ENCODE assay signal across 1 cellular context in the genomic region with DNA sequence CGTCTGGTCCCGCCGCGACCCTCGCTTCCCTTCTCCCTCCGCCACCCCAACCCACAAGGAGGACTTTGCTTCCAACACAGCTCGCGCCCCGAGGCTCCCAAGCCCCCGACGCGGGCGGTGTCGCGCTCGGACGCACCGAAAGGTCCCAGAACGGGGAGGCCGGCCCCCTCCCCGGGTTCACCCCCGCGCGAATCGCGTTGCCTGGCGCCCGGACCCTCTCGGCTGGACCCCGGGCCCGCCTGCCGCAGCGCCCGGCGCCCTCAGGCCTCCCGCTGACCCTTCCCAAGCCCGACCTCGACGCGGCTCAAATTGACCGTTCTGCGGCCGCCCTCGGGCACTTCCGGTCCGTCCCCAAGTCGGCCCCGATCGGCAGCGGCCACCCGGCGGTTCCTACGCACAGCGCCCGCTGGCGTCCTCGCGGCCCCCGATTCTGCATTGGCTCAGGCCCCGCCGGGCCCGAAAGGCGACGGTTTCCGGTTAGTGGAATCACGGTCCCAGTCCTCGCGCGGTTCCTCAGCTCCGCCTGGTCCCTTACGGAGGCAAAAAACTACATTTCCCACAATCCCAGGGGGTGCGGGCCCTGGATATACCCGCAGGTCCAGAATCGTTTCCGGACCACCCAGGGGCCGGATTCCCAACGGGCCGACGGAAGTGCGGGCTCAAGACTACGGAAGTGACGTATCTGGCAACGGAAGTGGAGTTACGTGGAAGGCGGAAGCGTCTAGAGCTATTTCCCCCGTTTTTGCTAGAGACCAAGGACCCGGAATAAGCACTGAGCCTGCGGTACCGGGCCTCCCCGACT.
TF ChIP-seq lines count a peak whose summit lies in the region.

A gene (minus strand): TSS at position 347 of the 802 bp plus-strand sequence. CDS start 451 bp downstream, outside the sequence.

TF ChIP-seq in HEK293, 187 proteins besides CTCF, POLR2A, EP300 and RAD21 (continued from another document and continues in another):
- TF ChIP-seq, protein P1, sequence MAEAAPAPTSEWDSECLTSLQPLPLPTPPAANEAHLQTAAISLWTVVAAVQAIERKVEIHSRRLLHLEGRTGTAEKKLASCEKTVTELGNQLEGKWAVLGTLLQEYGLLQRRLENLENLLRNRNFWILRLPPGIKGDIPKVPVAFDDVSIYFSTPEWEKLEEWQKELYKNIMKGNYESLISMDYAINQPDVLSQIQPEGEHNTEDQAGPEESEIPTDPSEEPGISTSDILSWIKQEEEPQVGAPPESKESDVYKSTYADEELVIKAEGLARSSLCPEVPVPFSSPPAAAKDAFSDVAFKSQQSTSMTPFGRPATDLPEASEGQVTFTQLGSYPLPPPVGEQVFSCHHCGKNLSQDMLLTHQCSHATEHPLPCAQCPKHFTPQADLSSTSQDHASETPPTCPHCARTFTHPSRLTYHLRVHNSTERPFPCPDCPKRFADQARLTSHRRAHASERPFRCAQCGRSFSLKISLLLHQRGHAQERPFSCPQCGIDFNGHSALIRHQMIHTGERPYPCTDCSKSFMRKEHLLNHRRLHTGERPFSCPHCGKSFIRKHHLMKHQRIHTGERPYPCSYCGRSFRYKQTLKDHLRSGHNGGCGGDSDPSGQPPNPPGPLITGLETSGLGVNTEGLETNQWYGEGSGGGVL (tag by site-specific recombination; IDR thresholded peaks at IDR 0.05), result peak; percentile 21; the same call in 1 of the 2 replicates
- TF ChIP-seq, protein P2, sequence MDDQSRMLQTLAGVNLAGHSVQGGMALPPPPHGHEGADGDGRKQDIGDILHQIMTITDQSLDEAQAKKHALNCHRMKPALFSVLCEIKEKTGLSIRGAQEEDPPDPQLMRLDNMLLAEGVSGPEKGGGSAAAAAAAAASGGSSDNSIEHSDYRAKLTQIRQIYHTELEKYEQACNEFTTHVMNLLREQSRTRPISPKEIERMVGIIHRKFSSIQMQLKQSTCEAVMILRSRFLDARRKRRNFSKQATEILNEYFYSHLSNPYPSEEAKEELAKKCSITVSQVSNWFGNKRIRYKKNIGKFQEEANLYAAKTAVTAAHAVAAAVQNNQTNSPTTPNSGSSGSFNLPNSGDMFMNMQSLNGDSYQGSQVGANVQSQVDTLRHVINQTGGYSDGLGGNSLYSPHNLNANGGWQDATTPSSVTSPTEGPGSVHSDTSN (CRISPR knock-in tag; IDR thresholded peaks at IDR 0.05), result peak; percentile 85
- peak; percentile 83; the same call in 1 of the 2 replicates for TF ChIP-seq TRIM28 (IDR thresholded peaks at IDR 0.05; ENCODE audit: borderline replicate concordance, low read length)
- peak; percentile 95 for TF ChIP-seq ZEB2 (tag by site-specific recombination; IDR thresholded peaks at IDR 0.05)
- TF ChIP-seq ZNF19 (tag by site-specific recombination; IDR thresholded peaks at IDR 0.05; ENCODE audit: low read depth), result no peak
- no peak for TF ChIP-seq ZNF529 (tag by site-specific recombination; IDR thresholded peaks at IDR 0.05; ENCODE audit: insufficient replicate concordance)
- TF ChIP-seq ZNF623 (tag by site-specific recombination; IDR thresholded peaks at IDR 0.05), result 0 out of 2 replicates have a peak, but pooled peaks have one; percentile 29
- peak; percentile 77 for TF ChIP-seq MYNN (tag by site-specific recombination; IDR thresholded peaks at IDR 0.05; ENCODE audit: borderline replicate concordance)
- TF ChIP-seq SP3 (tag by site-specific recombination; IDR thresholded peaks at IDR 0.05), result peak; percentile 90
- TF ChIP-seq ZNF571 (tag by site-specific recombination; IDR thresholded peaks at IDR 0.05), result no peak
- TF ChIP-seq, protein P3, sequence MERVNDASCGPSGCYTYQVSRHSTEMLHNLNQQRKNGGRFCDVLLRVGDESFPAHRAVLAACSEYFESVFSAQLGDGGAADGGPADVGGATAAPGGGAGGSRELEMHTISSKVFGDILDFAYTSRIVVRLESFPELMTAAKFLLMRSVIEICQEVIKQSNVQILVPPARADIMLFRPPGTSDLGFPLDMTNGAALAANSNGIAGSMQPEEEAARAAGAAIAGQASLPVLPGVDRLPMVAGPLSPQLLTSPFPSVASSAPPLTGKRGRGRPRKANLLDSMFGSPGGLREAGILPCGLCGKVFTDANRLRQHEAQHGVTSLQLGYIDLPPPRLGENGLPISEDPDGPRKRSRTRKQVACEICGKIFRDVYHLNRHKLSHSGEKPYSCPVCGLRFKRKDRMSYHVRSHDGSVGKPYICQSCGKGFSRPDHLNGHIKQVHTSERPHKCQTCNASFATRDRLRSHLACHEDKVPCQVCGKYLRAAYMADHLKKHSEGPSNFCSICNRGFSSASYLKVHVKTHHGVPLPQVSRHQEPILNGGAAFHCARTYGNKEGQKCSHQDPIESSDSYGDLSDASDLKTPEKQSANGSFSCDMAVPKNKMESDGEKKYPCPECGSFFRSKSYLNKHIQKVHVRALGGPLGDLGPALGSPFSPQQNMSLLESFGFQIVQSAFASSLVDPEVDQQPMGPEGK (tag by site-specific recombination; IDR thresholded peaks at IDR 0.05), result peak; percentile 99
- TF ChIP-seq GLIS2 (tag by site-specific recombination; IDR thresholded peaks at IDR 0.05), result peak; percentile 71
- TF ChIP-seq KLF1 (tag by site-specific recombination; IDR thresholded peaks at IDR 0.05), result peak; percentile 85
- 0 out of 2 replicates have a peak, but pooled peaks have one; percentile 37 for TF ChIP-seq ZNF169 (tag by site-specific recombination; IDR thresholded peaks at IDR 0.05)
- TF ChIP-seq, protein P4, sequence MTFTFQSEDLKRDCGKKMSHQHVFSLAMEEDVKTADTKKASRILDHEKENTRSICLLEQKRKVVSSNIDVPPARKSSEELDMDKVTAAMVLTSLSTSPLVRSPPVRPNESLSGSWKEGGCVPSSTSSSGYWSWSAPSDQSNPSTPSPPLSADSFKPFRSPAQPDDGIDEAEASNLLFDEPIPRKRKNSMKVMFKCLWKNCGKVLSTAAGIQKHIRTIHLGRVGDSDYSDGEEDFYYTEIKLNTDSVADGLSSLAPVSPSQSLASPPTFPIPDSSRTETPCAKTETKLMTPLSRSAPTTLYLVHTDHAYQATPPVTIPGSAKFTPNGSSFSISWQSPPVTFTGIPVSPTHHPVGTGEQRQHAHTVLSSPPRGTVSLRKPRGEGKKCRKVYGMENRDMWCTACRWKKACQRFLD (tag by site-specific recombination; IDR thresholded peaks at IDR 0.05), result no peak
- TF ChIP-seq, protein P5, sequence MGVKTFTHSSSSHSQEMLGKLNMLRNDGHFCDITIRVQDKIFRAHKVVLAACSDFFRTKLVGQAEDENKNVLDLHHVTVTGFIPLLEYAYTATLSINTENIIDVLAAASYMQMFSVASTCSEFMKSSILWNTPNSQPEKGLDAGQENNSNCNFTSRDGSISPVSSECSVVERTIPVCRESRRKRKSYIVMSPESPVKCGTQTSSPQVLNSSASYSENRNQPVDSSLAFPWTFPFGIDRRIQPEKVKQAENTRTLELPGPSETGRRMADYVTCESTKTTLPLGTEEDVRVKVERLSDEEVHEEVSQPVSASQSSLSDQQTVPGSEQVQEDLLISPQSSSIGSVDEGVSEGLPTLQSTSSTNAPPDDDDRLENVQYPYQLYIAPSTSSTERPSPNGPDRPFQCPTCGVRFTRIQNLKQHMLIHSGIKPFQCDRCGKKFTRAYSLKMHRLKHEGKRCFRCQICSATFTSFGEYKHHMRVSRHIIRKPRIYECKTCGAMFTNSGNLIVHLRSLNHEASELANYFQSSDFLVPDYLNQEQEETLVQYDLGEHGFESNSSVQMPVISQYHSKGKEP (tag by site-specific recombination; IDR thresholded peaks at IDR 0.05), result peak; percentile 88
- peak; percentile 97 for TF ChIP-seq REPIN1 (tag by site-specific recombination; IDR thresholded peaks at IDR 0.05; ENCODE audit: low read depth)
- TF ChIP-seq SETDB1 (IDR thresholded peaks at IDR 0.05; ENCODE audit: insufficient read length, low read length), result no peak
- TF ChIP-seq, protein P6, sequence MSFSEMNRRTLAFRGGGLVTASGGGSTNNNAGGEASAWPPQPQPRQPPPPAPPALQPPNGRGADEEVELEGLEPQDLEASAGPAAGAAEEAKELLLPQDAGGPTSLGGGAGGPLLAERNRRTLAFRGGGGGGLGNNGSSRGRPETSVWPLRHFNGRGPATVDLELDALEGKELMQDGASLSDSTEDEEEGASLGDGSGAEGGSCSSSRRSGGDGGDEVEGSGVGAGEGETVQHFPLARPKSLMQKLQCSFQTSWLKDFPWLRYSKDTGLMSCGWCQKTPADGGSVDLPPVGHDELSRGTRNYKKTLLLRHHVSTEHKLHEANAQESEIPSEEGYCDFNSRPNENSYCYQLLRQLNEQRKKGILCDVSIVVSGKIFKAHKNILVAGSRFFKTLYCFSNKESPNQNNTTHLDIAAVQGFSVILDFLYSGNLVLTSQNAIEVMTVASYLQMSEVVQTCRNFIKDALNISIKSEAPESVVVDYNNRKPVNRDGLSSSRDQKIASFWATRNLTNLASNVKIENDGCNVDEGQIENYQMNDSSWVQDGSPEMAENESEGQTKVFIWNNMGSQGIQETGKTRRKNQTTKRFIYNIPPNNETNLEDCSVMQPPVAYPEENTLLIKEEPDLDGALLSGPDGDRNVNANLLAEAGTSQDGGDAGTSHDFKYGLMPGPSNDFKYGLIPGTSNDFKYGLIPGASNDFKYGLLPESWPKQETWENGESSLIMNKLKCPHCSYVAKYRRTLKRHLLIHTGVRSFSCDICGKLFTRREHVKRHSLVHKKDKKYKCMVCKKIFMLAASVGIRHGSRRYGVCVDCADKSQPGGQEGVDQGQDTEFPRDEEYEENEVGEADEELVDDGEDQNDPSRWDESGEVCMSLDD (tag by site-specific recombination; IDR thresholded peaks at IDR 0.05), result peak; percentile 89
- peak; percentile 86; the same call in 1 of the 2 replicates for TF ChIP-seq ZNF239 (tag by site-specific recombination; IDR thresholded peaks at IDR 0.05)
- peak; percentile 96 for TF ChIP-seq ZBTB1 (tag by site-specific recombination; IDR thresholded peaks at IDR 0.05)
- TF ChIP-seq ZBTB48 (tag by site-specific recombination; IDR thresholded peaks at IDR 0.05), result peak; percentile 100
- no peak; the same call in 1 of the 2 replicates for TF ChIP-seq ZNF777 (tag by site-specific recombination; IDR thresholded peaks at IDR 0.05; ENCODE audit: borderline replicate concordance)
- peak; percentile 56; the same call in 1 of the 2 replicates for TF ChIP-seq KLF9 (tag by site-specific recombination; IDR thresholded peaks at IDR 0.05; ENCODE audit: low read depth)
- TF ChIP-seq, protein P7, sequence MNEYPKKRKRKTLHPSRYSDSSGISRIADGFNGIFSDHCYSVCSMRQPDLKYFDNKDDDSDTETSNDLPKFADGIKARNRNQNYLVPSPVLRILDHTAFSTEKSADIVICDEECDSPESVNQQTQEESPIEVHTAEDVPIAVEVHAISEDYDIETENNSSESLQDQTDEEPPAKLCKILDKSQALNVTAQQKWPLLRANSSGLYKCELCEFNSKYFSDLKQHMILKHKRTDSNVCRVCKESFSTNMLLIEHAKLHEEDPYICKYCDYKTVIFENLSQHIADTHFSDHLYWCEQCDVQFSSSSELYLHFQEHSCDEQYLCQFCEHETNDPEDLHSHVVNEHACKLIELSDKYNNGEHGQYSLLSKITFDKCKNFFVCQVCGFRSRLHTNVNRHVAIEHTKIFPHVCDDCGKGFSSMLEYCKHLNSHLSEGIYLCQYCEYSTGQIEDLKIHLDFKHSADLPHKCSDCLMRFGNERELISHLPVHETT (tag by site-specific recombination; IDR thresholded peaks at IDR 0.05), result peak; percentile 96
- TF ChIP-seq SCRT2 (tag by site-specific recombination; IDR thresholded peaks at IDR 0.05), result peak; percentile 66
- peak; percentile 84 for TF ChIP-seq ZBTB8A (tag by site-specific recombination; IDR thresholded peaks at IDR 0.05)
- TF ChIP-seq ZNF830 (tag by site-specific recombination; IDR thresholded peaks at IDR 0.05; ENCODE audit: low read depth), result no peak
- TF ChIP-seq SCRT1 (tag by site-specific recombination; IDR thresholded peaks at IDR 0.05; ENCODE audit: borderline replicate concordance), result no peak
- TF ChIP-seq ZNF146 (tag by site-specific recombination; IDR thresholded peaks at IDR 0.05), result peak; percentile 87
- no peak for TF ChIP-seq ZNF510 (tag by site-specific recombination; IDR thresholded peaks at IDR 0.05; ENCODE audit: insufficient replicate concordance)
- no peak for TF ChIP-seq TCF7L2 (IDR thresholded peaks at IDR 0.05; ENCODE audit: borderline replicate concordance, low read depth, low read length)
- no peak for TF ChIP-seq PRDM1 (tag by site-specific recombination; IDR thresholded peaks at IDR 0.05)
- TF ChIP-seq ZSCAN23 (tag by site-specific recombination; IDR thresholded peaks at IDR 0.05), result peak; percentile 98
- TF ChIP-seq, protein P8, sequence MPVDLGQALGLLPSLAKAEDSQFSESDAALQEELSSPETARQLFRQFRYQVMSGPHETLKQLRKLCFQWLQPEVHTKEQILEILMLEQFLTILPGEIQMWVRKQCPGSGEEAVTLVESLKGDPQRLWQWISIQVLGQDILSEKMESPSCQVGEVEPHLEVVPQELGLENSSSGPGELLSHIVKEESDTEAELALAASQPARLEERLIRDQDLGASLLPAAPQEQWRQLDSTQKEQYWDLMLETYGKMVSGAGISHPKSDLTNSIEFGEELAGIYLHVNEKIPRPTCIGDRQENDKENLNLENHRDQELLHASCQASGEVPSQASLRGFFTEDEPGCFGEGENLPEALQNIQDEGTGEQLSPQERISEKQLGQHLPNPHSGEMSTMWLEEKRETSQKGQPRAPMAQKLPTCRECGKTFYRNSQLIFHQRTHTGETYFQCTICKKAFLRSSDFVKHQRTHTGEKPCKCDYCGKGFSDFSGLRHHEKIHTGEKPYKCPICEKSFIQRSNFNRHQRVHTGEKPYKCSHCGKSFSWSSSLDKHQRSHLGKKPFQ (tag by site-specific recombination; IDR thresholded peaks at IDR 0.05), result peak; percentile 72
- TF ChIP-seq OVOL3 (tag by site-specific recombination; IDR thresholded peaks at IDR 0.05), result peak; percentile 91
- peak; percentile 89 for TF ChIP-seq ZBTB17 (tag by site-specific recombination; IDR thresholded peaks at IDR 0.05)
- TF ChIP-seq ZNF670 (tag by site-specific recombination; IDR thresholded peaks at IDR 0.05; ENCODE audit: low read depth), result no peak
- TF ChIP-seq, protein P9, sequence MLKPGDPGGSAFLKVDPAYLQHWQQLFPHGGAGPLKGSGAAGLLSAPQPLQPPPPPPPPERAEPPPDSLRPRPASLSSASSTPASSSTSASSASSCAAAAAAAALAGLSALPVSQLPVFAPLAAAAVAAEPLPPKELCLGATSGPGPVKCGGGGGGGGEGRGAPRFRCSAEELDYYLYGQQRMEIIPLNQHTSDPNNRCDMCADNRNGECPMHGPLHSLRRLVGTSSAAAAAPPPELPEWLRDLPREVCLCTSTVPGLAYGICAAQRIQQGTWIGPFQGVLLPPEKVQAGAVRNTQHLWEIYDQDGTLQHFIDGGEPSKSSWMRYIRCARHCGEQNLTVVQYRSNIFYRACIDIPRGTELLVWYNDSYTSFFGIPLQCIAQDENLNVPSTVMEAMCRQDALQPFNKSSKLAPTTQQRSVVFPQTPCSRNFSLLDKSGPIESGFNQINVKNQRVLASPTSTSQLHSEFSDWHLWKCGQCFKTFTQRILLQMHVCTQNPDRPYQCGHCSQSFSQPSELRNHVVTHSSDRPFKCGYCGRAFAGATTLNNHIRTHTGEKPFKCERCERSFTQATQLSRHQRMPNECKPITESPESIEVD (tag by site-specific recombination; IDR thresholded peaks at IDR 0.05), result no peak
- TF ChIP-seq, protein P10, sequence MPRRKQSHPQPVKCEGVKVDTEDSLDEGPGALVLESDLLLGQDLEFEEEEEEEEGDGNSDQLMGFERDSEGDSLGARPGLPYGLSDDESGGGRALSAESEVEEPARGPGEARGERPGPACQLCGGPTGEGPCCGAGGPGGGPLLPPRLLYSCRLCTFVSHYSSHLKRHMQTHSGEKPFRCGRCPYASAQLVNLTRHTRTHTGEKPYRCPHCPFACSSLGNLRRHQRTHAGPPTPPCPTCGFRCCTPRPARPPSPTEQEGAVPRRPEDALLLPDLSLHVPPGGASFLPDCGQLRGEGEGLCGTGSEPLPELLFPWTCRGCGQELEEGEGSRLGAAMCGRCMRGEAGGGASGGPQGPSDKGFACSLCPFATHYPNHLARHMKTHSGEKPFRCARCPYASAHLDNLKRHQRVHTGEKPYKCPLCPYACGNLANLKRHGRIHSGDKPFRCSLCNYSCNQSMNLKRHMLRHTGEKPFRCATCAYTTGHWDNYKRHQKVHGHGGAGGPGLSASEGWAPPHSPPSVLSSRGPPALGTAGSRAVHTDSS (tag by site-specific recombination; IDR thresholded peaks at IDR 0.05), result no peak; the same call in 1 of the 2 replicates
